In the genomic region with DNA sequence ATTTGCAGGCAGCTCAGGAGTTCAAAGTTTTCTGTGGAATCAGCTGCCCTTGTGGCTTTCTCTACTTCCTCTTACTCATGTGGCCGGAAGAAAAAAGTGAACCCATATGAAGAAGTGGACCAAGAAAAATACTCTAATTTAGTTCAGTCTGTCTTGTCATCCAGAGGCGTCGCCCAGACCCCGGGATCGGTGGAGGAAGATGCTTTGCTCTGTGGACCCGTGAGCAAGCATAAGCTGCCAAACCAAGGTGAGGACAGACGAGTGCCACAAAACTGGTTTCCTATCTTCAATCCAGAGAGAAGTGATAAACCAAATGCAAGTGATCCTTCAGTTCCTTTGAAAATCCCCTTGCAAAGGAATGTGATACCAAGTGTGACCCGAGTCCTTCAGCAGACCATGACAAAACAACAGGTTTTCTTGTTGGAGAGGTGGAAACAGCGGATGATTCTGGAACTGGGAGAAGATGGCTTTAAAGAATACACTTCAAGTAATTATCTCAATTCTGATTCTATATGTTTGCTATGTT, we compare ENCODE assay signal across 1 cellular context.
A peak's percentile ranks its signal among the peaks of the same experiment; 100 is the strongest.
TF ChIP-seq lines count a peak whose summit lies in the region.

No MANE protein-coding gene starts in this region.

TF ChIP-seq in HepG2, 621 proteins besides CTCF, POLR2A, EP300 and RAD21 (continued from another document and continues in another):
- TF ChIP-seq, protein P1, sequence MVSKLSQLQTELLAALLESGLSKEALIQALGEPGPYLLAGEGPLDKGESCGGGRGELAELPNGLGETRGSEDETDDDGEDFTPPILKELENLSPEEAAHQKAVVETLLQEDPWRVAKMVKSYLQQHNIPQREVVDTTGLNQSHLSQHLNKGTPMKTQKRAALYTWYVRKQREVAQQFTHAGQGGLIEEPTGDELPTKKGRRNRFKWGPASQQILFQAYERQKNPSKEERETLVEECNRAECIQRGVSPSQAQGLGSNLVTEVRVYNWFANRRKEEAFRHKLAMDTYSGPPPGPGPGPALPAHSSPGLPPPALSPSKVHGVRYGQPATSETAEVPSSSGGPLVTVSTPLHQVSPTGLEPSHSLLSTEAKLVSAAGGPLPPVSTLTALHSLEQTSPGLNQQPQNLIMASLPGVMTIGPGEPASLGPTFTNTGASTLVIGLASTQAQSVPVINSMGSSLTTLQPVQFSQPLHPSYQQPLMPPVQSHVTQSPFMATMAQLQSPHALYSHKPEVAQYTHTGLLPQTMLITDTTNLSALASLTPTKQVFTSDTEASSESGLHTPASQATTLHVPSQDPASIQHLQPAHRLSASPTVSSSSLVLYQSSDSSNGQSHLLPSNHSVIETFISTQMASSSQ (IDR thresholded peaks at IDR 0.05; ENCODE audit: low read depth), result 0 out of 2 replicates have a peak, but pooled peaks have one; percentile 6
- TF ChIP-seq, protein P1 (CRISPR knock-in tag; IDR thresholded peaks at IDR 0.05; ENCODE audit: borderline replicate concordance), result no peak
- TF ChIP-seq, protein P2, sequence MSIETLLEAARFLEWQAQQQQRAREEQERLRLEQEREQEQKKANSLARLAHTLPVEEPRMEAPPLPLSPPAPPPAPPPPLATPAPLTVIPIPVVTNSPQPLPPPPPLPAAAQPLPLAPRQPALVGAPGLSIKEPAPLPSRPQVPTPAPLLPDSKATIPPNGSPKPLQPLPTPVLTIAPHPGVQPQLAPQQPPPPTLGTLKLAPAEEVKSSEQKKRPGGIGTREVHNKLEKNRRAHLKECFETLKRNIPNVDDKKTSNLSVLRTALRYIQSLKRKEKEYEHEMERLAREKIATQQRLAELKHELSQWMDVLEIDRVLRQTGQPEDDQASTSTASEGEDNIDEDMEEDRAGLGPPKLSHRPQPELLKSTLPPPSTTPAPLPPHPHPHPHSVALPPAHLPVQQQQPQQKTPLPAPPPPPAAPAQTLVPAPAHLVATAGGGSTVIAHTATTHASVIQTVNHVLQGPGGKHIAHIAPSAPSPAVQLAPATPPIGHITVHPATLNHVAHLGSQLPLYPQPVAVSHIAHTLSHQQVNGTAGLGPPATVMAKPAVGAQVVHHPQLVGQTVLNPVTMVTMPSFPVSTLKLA (IDR thresholded peaks at IDR 0.05), result no peak
- TF ChIP-seq, protein P3, sequence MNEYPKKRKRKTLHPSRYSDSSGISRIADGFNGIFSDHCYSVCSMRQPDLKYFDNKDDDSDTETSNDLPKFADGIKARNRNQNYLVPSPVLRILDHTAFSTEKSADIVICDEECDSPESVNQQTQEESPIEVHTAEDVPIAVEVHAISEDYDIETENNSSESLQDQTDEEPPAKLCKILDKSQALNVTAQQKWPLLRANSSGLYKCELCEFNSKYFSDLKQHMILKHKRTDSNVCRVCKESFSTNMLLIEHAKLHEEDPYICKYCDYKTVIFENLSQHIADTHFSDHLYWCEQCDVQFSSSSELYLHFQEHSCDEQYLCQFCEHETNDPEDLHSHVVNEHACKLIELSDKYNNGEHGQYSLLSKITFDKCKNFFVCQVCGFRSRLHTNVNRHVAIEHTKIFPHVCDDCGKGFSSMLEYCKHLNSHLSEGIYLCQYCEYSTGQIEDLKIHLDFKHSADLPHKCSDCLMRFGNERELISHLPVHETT (CRISPR knock-in tag; conservative IDR thresholded peaks at IDR 0.05), result no peak
- TF ChIP-seq ZNF382 (CRISPR knock-in tag; IDR thresholded peaks at IDR 0.05; ENCODE audit: borderline replicate concordance) (no peak), CREB1 (IDR thresholded peaks at IDR 0.05) (no peak), CREB1 (CRISPR knock-in tag; IDR thresholded peaks at IDR 0.05) (no peak), SALL1 (CRISPR knock-in tag; IDR thresholded peaks at IDR 0.05) (no peak), ZNF335 (CRISPR knock-in tag; IDR thresholded peaks at IDR 0.05) (no peak; the same call in 1 of the 2 replicates), RCOR2 (CRISPR knock-in tag; IDR thresholded peaks at IDR 0.05) (no peak), GABPA (IDR thresholded peaks at IDR 0.05; ENCODE audit: low read depth, low read length) (no peak), GABPA (CRISPR knock-in tag; IDR thresholded peaks at IDR 0.05; ENCODE audit: low read depth) (peak; percentile 70), RXRA (CRISPR knock-in tag; IDR thresholded peaks at IDR 0.05) (no peak), HCFC1 (IDR thresholded peaks at IDR 0.05; ENCODE audit: low read depth, low read length) (no peak), MED1 (CRISPR knock-in tag; IDR thresholded peaks at IDR 0.05) (no peak), FLYWCH1 (CRISPR knock-in tag; IDR thresholded peaks at IDR 0.05) (no peak), MYNN (CRISPR knock-in tag; IDR thresholded peaks at IDR 0.05; ENCODE audit: low read depth) (no peak), TBX3 (IDR thresholded peaks at IDR 0.05; ENCODE audit: borderline replicate concordance) (no peak), TGIF2 (CRISPR knock-in tag; IDR thresholded peaks at IDR 0.05) (0 out of 2 replicates have a peak, but pooled peaks have one; percentile 51), RNF2 (conservative IDR thresholded peaks at IDR 0.05; ENCODE audit: low read depth) (no peak), KDM3A (CRISPR knock-in tag; IDR thresholded peaks at IDR 0.05; ENCODE audit: low read depth) (no peak), ZFP36L2 (CRISPR knock-in tag; IDR thresholded peaks at IDR 0.05) (peak; percentile 15; the same call in 1 of the 2 replicates), ZNF790 (CRISPR knock-in tag; IDR thresholded peaks at IDR 0.05; ENCODE audit: borderline replicate concordance) (no peak), YEATS4 (CRISPR knock-in tag; IDR thresholded peaks at IDR 0.05; ENCODE audit: borderline replicate concordance) (no peak)
- TF ChIP-seq, protein P4, sequence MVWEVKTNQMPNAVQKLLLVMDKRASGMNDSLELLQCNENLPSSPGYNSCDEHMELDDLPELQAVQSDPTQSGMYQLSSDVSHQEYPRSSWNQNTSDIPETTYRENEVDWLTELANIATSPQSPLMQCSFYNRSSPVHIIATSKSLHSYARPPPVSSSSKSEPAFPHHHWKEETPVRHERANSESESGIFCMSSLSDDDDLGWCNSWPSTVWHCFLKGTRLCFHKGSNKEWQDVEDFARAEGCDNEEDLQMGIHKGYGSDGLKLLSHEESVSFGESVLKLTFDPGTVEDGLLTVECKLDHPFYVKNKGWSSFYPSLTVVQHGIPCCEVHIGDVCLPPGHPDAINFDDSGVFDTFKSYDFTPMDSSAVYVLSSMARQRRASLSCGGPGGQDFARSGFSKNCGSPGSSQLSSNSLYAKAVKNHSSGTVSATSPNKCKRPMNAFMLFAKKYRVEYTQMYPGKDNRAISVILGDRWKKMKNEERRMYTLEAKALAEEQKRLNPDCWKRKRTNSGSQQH (CRISPR knock-in tag; IDR thresholded peaks at IDR 0.05; ENCODE audit: low read depth), result no peak
- TF ChIP-seq, protein P5, sequence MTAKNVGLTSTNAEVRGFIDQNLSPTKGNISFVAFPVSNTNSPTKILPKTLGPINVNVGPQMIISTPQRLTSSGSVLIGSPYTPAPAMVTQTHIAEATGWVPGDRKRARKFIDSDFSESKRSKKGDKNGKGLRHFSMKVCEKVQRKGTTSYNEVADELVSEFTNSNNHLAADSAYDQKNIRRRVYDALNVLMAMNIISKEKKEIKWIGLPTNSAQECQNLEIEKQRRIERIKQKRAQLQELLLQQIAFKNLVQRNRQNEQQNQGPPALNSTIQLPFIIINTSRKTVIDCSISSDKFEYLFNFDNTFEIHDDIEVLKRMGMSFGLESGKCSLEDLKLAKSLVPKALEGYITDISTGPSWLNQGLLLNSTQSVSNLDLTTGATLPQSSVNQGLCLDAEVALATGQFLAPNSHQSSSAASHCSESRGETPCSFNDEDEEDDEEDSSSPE (CRISPR knock-in tag; IDR thresholded peaks at IDR 0.05), result no peak; the same call in 1 of the 2 replicates
- TF ChIP-seq, protein P6, sequence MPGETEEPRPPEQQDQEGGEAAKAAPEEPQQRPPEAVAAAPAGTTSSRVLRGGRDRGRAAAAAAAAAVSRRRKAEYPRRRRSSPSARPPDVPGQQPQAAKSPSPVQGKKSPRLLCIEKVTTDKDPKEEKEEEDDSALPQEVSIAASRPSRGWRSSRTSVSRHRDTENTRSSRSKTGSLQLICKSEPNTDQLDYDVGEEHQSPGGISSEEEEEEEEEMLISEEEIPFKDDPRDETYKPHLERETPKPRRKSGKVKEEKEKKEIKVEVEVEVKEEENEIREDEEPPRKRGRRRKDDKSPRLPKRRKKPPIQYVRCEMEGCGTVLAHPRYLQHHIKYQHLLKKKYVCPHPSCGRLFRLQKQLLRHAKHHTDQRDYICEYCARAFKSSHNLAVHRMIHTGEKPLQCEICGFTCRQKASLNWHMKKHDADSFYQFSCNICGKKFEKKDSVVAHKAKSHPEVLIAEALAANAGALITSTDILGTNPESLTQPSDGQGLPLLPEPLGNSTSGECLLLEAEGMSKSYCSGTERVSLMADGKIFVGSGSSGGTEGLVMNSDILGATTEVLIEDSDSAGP (CRISPR knock-in tag; IDR thresholded peaks at IDR 0.05; ENCODE audit: borderline replicate concordance), result no peak
- TF ChIP-seq, protein P7, sequence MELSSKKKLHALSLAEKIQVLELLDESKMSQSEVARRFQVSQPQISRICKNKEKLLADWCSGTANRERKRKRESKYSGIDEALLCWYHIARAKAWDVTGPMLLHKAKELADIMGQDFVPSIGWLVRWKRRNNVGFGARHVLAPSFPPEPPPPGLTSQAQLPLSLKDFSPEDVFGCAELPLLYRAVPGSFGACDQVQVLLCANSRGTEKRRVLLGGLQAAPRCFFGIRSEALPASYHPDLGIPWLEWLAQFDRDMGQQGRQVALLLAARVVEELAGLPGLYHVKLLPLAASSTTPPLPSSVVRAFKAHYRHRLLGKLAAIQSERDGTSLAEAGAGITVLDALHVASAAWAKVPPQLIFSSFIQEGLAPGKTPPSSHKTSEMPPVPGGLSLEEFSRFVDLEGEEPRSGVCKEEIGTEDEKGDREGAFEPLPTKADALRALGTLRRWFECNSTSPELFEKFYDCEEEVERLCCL (CRISPR knock-in tag; IDR thresholded peaks at IDR 0.05; ENCODE audit: borderline replicate concordance), result no peak
- TF ChIP-seq, protein P8, sequence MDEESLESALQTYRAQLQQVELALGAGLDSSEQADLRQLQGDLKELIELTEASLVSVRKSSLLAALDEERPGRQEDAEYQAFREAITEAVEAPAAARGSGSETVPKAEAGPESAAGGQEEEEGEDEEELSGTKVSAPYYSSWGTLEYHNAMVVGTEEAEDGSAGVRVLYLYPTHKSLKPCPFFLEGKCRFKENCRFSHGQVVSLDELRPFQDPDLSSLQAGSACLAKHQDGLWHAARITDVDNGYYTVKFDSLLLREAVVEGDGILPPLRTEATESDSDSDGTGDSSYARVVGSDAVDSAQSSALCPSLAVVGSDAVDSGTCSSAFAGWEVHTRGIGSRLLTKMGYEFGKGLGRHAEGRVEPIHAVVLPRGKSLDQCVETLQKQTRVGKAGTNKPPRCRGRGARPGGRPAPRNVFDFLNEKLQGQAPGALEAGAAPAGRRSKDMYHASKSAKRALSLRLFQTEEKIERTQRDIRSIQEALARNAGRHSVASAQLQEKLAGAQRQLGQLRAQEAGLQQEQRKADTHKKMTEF (CRISPR knock-in tag; IDR thresholded peaks at IDR 0.05), result no peak
- TF ChIP-seq, protein P9, sequence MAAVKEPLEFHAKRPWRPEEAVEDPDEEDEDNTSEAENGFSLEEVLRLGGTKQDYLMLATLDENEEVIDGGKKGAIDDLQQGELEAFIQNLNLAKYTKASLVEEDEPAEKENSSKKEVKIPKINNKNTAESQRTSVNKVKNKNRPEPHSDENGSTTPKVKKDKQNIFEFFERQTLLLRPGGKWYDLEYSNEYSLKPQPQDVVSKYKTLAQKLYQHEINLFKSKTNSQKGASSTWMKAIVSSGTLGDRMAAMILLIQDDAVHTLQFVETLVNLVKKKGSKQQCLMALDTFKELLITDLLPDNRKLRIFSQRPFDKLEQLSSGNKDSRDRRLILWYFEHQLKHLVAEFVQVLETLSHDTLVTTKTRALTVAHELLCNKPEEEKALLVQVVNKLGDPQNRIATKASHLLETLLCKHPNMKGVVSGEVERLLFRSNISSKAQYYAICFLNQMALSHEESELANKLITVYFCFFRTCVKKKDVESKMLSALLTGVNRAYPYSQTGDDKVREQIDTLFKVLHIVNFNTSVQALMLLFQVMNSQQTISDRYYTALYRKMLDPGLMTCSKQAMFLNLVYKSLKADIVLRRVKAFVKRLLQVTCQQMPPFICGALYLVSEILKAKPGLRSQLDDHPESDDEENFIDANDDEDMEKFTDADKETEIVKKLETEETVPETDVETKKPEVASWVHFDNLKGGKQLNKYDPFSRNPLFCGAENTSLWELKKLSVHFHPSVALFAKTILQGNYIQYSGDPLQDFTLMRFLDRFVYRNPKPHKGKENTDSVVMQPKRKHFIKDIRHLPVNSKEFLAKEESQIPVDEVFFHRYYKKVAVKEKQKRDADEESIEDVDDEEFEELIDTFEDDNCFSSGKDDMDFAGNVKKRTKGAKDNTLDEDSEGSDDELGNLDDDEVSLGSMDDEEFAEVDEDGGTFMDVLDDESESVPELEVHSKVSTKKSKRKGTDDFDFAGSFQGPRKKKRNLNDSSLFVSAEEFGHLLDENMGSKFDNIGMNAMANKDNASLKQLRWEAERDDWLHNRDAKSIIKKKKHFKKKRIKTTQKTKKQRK (IDR thresholded peaks at IDR 0.05; ENCODE audit: low read length), result no peak
- TF ChIP-seq, protein P10, sequence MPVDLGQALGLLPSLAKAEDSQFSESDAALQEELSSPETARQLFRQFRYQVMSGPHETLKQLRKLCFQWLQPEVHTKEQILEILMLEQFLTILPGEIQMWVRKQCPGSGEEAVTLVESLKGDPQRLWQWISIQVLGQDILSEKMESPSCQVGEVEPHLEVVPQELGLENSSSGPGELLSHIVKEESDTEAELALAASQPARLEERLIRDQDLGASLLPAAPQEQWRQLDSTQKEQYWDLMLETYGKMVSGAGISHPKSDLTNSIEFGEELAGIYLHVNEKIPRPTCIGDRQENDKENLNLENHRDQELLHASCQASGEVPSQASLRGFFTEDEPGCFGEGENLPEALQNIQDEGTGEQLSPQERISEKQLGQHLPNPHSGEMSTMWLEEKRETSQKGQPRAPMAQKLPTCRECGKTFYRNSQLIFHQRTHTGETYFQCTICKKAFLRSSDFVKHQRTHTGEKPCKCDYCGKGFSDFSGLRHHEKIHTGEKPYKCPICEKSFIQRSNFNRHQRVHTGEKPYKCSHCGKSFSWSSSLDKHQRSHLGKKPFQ (CRISPR knock-in tag; IDR thresholded peaks at IDR 0.05; ENCODE audit: insufficient replicate concordance), result no peak
- TF ChIP-seq, protein P11, sequence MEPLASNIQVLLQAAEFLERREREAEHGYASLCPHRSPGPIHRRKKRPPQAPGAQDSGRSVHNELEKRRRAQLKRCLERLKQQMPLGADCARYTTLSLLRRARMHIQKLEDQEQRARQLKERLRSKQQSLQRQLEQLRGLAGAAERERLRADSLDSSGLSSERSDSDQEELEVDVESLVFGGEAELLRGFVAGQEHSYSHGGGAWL (CRISPR knock-in tag; IDR thresholded peaks at IDR 0.05), result no peak
- TF ChIP-seq, protein P12, sequence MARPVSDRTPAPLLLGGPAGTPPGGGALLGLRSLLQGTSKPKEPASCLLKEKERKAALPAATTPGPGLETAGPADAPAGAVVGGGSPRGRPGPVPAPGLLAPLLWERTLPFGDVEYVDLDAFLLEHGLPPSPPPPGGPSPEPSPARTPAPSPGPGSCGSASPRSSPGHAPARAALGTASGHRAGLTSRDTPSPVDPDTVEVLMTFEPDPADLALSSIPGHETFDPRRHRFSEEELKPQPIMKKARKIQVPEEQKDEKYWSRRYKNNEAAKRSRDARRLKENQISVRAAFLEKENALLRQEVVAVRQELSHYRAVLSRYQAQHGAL (CRISPR knock-in tag; IDR thresholded peaks at IDR 0.05; ENCODE audit: not compliant biosample characterization), result no peak
